Comparison of ENCODE assay signal across 16 cellular contexts in genomic region chr2:200877443-200877842, GRCh38. TPM values are rescaled to one million over a fixed set of nuclear protein-coding genes. Genes with fewer than 3 reads are reported as not detected.
DNase-seq lines count a peak whose midpoint lies in the region; ATAC-seq, FAIRE-seq and TF ChIP-seq lines count a peak whose summit lies in the region.
"Had no signal": no experiment of that assay in that cellular context is flagged by ENCODE, and none has a peak within 500 bp of the region (broad histone marks: within the 10 kb centered on the region; RNA-seq: fewer than 3 reads in every experiment).

No MANE protein-coding gene starts in this region.

- H3K4me3 ChIP-seq in HepG2 (replicated peaks in 1 of 3; ENCODE audit: insufficient read depth in 1 of 3, low read depth in 2 of 3, low read length in 3 of 3) (no peak overlapping the region), right lobe of liver (no peak overlapping the region), hepatocyte (no peak overlapping the region)
- H3K4me3 ChIP-seq: BLaER1 treated with 17β-estradiol and CSF1 and Interleukin-3, amounts not matched to agents 10 nM and 100 nM; GM12878; GM23248 had no signal

- BruUV-seq in HepG2 (replicated peaks; lab: Mats Ljungman, UMichigan), result no TSS peak

- no peak overlapping the region for H3K9ac ChIP-seq in HepG2 (ENCODE audit: insufficient read depth, low read depth, low read length)
- H3K9ac ChIP-seq: BLaER1 treated with 17β-estradiol and CSF1 and Interleukin-3, amounts not matched to agents 10 nM and 100 nM; GM23248 had no signal

- no peak for FAIRE-seq in HepG2 (lab: Jason Lieb, UNC)
- FAIRE-seq: GM12878, GM18507 had no signal

- H3K36me3 Mint-ChIP-seq in CD4-positive, alpha-beta T cell (ENCODE audit: low read depth), result peaks cover 90% of the 10 kb centered on the region

- H2AFZ ChIP-seq in HepG2 (ENCODE audit: low read length) (no peak overlapping the region), hepatocyte (no peak overlapping the region)
- H2AFZ ChIP-seq: GM23248 had no signal

- no peaks in the 10 kb centered on the region for H3K79me2 ChIP-seq in HepG2 (ENCODE audit: insufficient read depth, low read length)
- no peaks in the 10 kb centered on the region for H3K79me2 ChIP-seq in hepatocyte

- no peaks in the 10 kb centered on the region for H3K9me3 Mint-ChIP-seq in CD4-positive, alpha-beta T cell
- H3K9me3 Mint-ChIP-seq: CD4-positive, alpha-beta memory T cell; H9 had no signal

- TF ChIP-seq EP300 in HepG2 (IDR thresholded peaks at IDR 0.05; ENCODE audit: low read depth in 2 of 2, low read length in 2 of 2) (no peak), HepG2 (CRISPR knock-in tag; IDR thresholded peaks at IDR 0.05; ENCODE audit: borderline replicate concordance) (no peak)

- no peak for DNase-seq in HepG2 (ENCODE audit: low spot score)
- no peak for DNase-seq in right lobe of liver
- peak; percentile 39 to 69 for DNase-seq in erythroblast (lab: John Stamatoyannopoulos, UW)
- no peak for DNase-seq in left ventricle myocardium superior
- no peak for DNase-seq in hepatocyte (ENCODE audit: low spot score)
- DNase-seq in stimulated activated CD4-positive, alpha-beta T cell treated with anti-CD3 and anti-CD28 coated beads, Interleukin-4, amount 100 ng/mL, for 24 hours, result no peak
- no peak for DNase-seq in CD4-positive, alpha-beta T cell
- DNase-seq: ACHN; CD4-positive, alpha-beta memory T cell; DMS79; GM23248; H9; IMR-90 had no signal

- H3K9me2 ChIP-seq in hepatocyte (replicated peaks; ENCODE audit: insufficient read depth), result no peaks in the 10 kb centered on the region

- H4K20me1 ChIP-seq in HepG2 (ENCODE audit: insufficient read depth, low read length), result no peaks in the 10 kb centered on the region
- H4K20me1 ChIP-seq in hepatocyte (ENCODE audit: insufficient read depth, poor library complexity, severe bottlenecking), result no peaks in the 10 kb centered on the region
- H4K20me1 ChIP-seq: BLaER1 treated with 17β-estradiol and CSF1 and Interleukin-3, amounts not matched to agents 10 nM and 100 nM had no signal

- CTCF ChIA-PET in HepG2 (lab: Yijun Ruan, JAX; ENCODE audit: low intra/inter-chr PET ratio, low total read pairs), result no interaction called here
- CTCF ChIA-PET in CD4-positive, alpha-beta T cell (lab: Charles Lee), result interaction anchor here (1.3 kb wide), 1 partner anchor 24 kb away, joined by 3 read pairs; no protein-coding TSS in a partner anchor

- no peak overlapping the region for H3K27ac Mint-ChIP-seq in CD4-positive, alpha-beta T cell
- H3K27ac Mint-ChIP-seq: H9 had no signal

- ATAC-seq in HepG2 (no peak), right lobe of liver (no peak), left ventricle myocardium superior (peak; percentile 76)
- no peak for ATAC-seq in CD4-positive, alpha-beta T cell (ENCODE audit: poor library complexity)
- ATAC-seq: GM12878 had no signal

- no peak overlapping the region for H3K4me2 ChIP-seq in HepG2 (ENCODE audit: low read depth, low read length)
- H3K4me2 ChIP-seq in hepatocyte, result no peak overlapping the region
- H3K4me2 ChIP-seq: BLaER1 treated with 17β-estradiol and CSF1 and Interleukin-3, amounts not matched to agents 10 nM and 100 nM had no signal

- in situ Hi-C loops in HepG2 (cut with HindIII; ENCODE audit: extremely low pct_ligation_motif_present, low pct_unique_long_range_greater_than_20kb), result no loop called here

- intact Hi-C loops in HepG2 (cut with micrococcal nuclease; ENCODE audit: unreplicated experiment), result no loop called here
- intact Hi-C loops in right lobe of liver (cut with DNase I), result no loop called here
- intact Hi-C loops in left ventricle myocardium superior (cut with micrococcal nuclease), result no loop called here
- intact Hi-C loops in CD4-positive, alpha-beta T cell (cut with DNase I, micrococcal nuclease), result no loop called here

- peaks cover 27% of the 10 kb centered on the region for H3K4me1 ChIP-seq in HepG2 (ENCODE audit: insufficient read depth, low read length)
- no peaks in the 10 kb centered on the region for H3K4me1 ChIP-seq in right lobe of liver
- H3K4me1 ChIP-seq in hepatocyte (ENCODE audit: insufficient read depth), result no peaks in the 10 kb centered on the region

- TF ChIP-seq POLR2A in HepG2 (IDR thresholded peaks at IDR 0.05; ENCODE audit: insufficient read depth in 1 of 2, low read depth in 2 of 2, low read length in 2 of 2) (no peak), right lobe of liver (IDR thresholded peaks at IDR 0.05) (no peak), erythroblast (IDR thresholded peaks at IDR 0.05; ENCODE audit: low read length) (no peak)

- peak overlapping the region; percentile 26 for H3K27ac ChIP-seq in HepG2 (ENCODE audit: extremely low read length, insufficient read depth, low read length)
- H3K27ac ChIP-seq in right lobe of liver, result no peak overlapping the region
- H3K27ac ChIP-seq in hepatocyte, result no peak overlapping the region
- no peak overlapping the region for H3K27ac ChIP-seq in CD4-positive, alpha-beta T cell (ENCODE audit: low read depth, low read length)
- H3K27ac ChIP-seq: BLaER1 treated with 17β-estradiol and CSF1 and Interleukin-3, amounts not matched to agents 10 nM and 100 nM; GM23248 had no signal

- H3K4me3 Mint-ChIP-seq in CD4-positive, alpha-beta T cell, result no peak overlapping the region
- H3K4me3 Mint-ChIP-seq: CD4-positive, alpha-beta memory T cell; H9 had no signal

- H3K27me3 ChIP-seq in HepG2 (ENCODE audit: control insufficient read depth in 1 of 2, insufficient read depth in 2 of 2, low read length in 2 of 2) (no peaks in the 10 kb centered on the region; a peak in 1 of 5 replicates), right lobe of liver (no peaks in the 10 kb centered on the region), hepatocyte (no peaks in the 10 kb centered on the region)
- H3K27me3 ChIP-seq in CD4-positive, alpha-beta T cell (ENCODE audit: control insufficient read depth, insufficient read depth, low read length), result no peaks in the 10 kb centered on the region
- H3K27me3 ChIP-seq: BLaER1 treated with 17β-estradiol and CSF1 and Interleukin-3, amounts not matched to agents 10 nM and 100 nM had no signal

- POLR2A ChIA-PET in HepG2 (lab: Yijun Ruan, JAX), result interaction anchor here (0.7 to 1.5 kb wide), 6 partner anchors 11 to 239 kb away, joined by 3 to 12 read pairs (median 4); partner anchors contain the start of genes CFLAR, CLK1, NIF3L1 and PPIL3
- POLR2A ChIA-PET in CD4-positive, alpha-beta T cell (lab: Charles Lee), result interaction anchor here (0.9 to 1.0 kb wide), 2 partner anchors 13 to 192 kb away, joined by 3 to 5 read pairs; partner anchors contain the start of gene CLK1

- H3K36me3 ChIP-seq in HepG2 (replicated peaks in 1 of 2; ENCODE audit: control insufficient read depth in 1 of 2, insufficient read depth in 2 of 2, low read length in 2 of 2), result peaks cover 18 to 73% of the 10 kb centered on the region in 2 experiments
- peaks cover 0 to 62% (median 10%) of the 10 kb centered on the region in 4 donors for H3K36me3 ChIP-seq in right lobe of liver
- no peaks in the 10 kb centered on the region for H3K36me3 ChIP-seq in hepatocyte (replicated peaks; ENCODE audit: insufficient read depth, low read depth)

- H3K4me1 Mint-ChIP-seq in CD4-positive, alpha-beta T cell (ENCODE audit: low read depth), result peaks cover 7% of the 10 kb centered on the region
- H3K4me1 Mint-ChIP-seq: H9 had no signal

- H3K27me3 Mint-ChIP-seq in CD4-positive, alpha-beta T cell, result no peaks in the 10 kb centered on the region
- H3K27me3 Mint-ChIP-seq: CD4-positive, alpha-beta memory T cell had no signal

- no peak for TF ChIP-seq RAD21 in HepG2 (CRISPR knock-in tag; IDR thresholded peaks at IDR 0.05)

- no peak for TF ChIP-seq CTCF in HepG2 (CRISPR knock-in tag; IDR thresholded peaks at IDR 0.05)
- no peak for TF ChIP-seq CTCF in right lobe of liver (IDR thresholded peaks at IDR 0.05)
- TF ChIP-seq CTCF in hepatocyte (IDR thresholded peaks at IDR 0.05; ENCODE audit: poor library complexity), result no peak
- no peak for TF ChIP-seq CTCF in CD4-positive, alpha-beta T cell (IDR thresholded peaks at IDR 0.05)

- no peaks in the 10 kb centered on the region for H3K9me3 ChIP-seq in HepG2 (ENCODE audit: low read length)
- H3K9me3 ChIP-seq in right lobe of liver, result no peaks in the 10 kb centered on the region
- H3K9me3 ChIP-seq in hepatocyte (ENCODE audit: low read depth), result no peaks in the 10 kb centered on the region
- no peaks in the 10 kb centered on the region for H3K9me3 ChIP-seq in CD4-positive, alpha-beta T cell (ENCODE audit: control insufficient read depth, low read length)
- H3K9me3 ChIP-seq: BLaER1 treated with 17β-estradiol and CSF1 and Interleukin-3, amounts not matched to agents 10 nM and 100 nM had no signal

RNA-seq across cellular contexts. Expression of gene PPIL3, which starts 11.4 kb away (rescaled TPM):
- total RNA-seq in HepG2 (2016; rRNA removed; fragmentation: Illumina TruSeq; extraction: Trizol), result 98.7 and 126 TPM in 2 replicates
- 48.4 and 52.9 TPM in 2 replicates for total RNA-seq in HepG2 (2016; cell fraction: cytosol; rRNA removed; fragmentation: Illumina TruSeq; extraction: Trizol; ENCODE audit: low read depth)
- 84.1 and 125 TPM in 2 replicates for total RNA-seq in HepG2 (2016; cell fraction: insoluble cytoplasmic fraction; rRNA removed; fragmentation: Illumina TruSeq; extraction: Trizol)
- total RNA-seq in HepG2 (2016; cell fraction: membrane; rRNA removed; fragmentation: Illumina TruSeq; extraction: Trizol), result 78.2 and 94.7 TPM in 2 replicates
- 47.6 and 50.4 TPM in 2 replicates for total RNA-seq in HepG2 (2016; cell fraction: nucleus; rRNA removed; fragmentation: Illumina TruSeq; extraction: Trizol)
- polyA plus RNA-seq in HepG2 (2011; rRNA removed), result 81.8 and 107 TPM in 2 replicates
- polyA plus RNA-seq in HepG2 (2011; cell fraction: cytosol; rRNA removed), result 53.4 and 68.3 TPM in 2 replicates
- polyA plus RNA-seq in HepG2 (2011; cell fraction: nucleus; rRNA removed), result 46.2 and 54.3 TPM in 2 replicates
- polyA plus RNA-seq in HepG2 (2012), result 102 and 132 TPM in 2 replicates
- polyA plus RNA-seq in HepG2 (2016; cell fraction: cytosol; fragmentation: Illumina TruSeq; extraction: Trizol; ENCODE audit: low read depth), result 46.7 and 53.3 TPM in 2 replicates
- 143 and 147 TPM in 2 replicates for polyA plus RNA-seq in HepG2 (2016; cell fraction: insoluble cytoplasmic fraction; fragmentation: Illumina TruSeq; extraction: Trizol; ENCODE audit: low read depth)
- polyA plus RNA-seq in HepG2 (2016; cell fraction: membrane; fragmentation: Illumina TruSeq; extraction: Trizol; ENCODE audit: low read depth), result 79.9 and 84.5 TPM in 2 replicates
- polyA plus RNA-seq in HepG2 (2016; cell fraction: nucleus; fragmentation: Illumina TruSeq; extraction: Trizol; ENCODE audit: insufficient read depth, low read depth), result 90.6 and 109 TPM in 2 replicates
- 13.9 and 16.0 TPM in 2 replicates for polyA minus RNA-seq in HepG2 (2011; rRNA and poly(A)+ RNA removed; ENCODE audit: low replicate concordance)
- 25.3 and 29.8 TPM in 2 replicates for polyA minus RNA-seq in HepG2 (2011; cell fraction: cytosol; rRNA and poly(A)+ RNA removed)
- 35.9 and 56.9 TPM in 2 replicates for polyA minus RNA-seq in HepG2 (2011; cell fraction: nucleus; rRNA and poly(A)+ RNA removed)
- total RNA-seq in right lobe of liver, result 10 to 100 TPM; 10.4 to 21.3 (median 16.2) TPM
- total RNA-seq in left ventricle myocardium superior, result 23.2 TPM
- 56.6 and 59.0 TPM in 2 replicates for total RNA-seq in hepatocyte
- 23.0 and 26.4 TPM in 2 replicates for polyA plus RNA-seq in hepatocyte
- total RNA-seq in CD4-positive, alpha-beta T cell, result 10 to 100 TPM; 23.1 to 29.8 TPM

RNA-seq across cellular contexts. Expression of gene NIF3L1, which starts 11.7 kb away (rescaled TPM):
- 67.9 and 98.5 TPM in 2 replicates for total RNA-seq in HepG2 (2016; rRNA removed; fragmentation: Illumina TruSeq; extraction: Trizol)
- 23.3 and 24.5 TPM in 2 replicates for total RNA-seq in HepG2 (2016; cell fraction: cytosol; rRNA removed; fragmentation: Illumina TruSeq; extraction: Trizol; ENCODE audit: low read depth)
- total RNA-seq in HepG2 (2016; cell fraction: insoluble cytoplasmic fraction; rRNA removed; fragmentation: Illumina TruSeq; extraction: Trizol), result 69.4 and 101 TPM in 2 replicates
- total RNA-seq in HepG2 (2016; cell fraction: membrane; rRNA removed; fragmentation: Illumina TruSeq; extraction: Trizol), result 38.9 and 41.8 TPM in 2 replicates
- total RNA-seq in HepG2 (2016; cell fraction: nucleus; rRNA removed; fragmentation: Illumina TruSeq; extraction: Trizol), result 33.1 and 39.6 TPM in 2 replicates
- 55.1 and 75.2 TPM in 2 replicates for polyA plus RNA-seq in HepG2 (2011; rRNA removed)
- polyA plus RNA-seq in HepG2 (2011; cell fraction: cytosol; rRNA removed), result 54.9 and 60.1 TPM in 2 replicates
- 40.7 and 44.2 TPM in 2 replicates for polyA plus RNA-seq in HepG2 (2011; cell fraction: nucleus; rRNA removed)
- 21.5 and 30.3 TPM in 2 replicates for polyA plus RNA-seq in HepG2 (2012)
- polyA plus RNA-seq in HepG2 (2016; cell fraction: cytosol; fragmentation: Illumina TruSeq; extraction: Trizol; ENCODE audit: low read depth), result 8.6 and 9.7 TPM in 2 replicates
- polyA plus RNA-seq in HepG2 (2016; cell fraction: insoluble cytoplasmic fraction; fragmentation: Illumina TruSeq; extraction: Trizol; ENCODE audit: low read depth), result 84.9 and 85.4 TPM in 2 replicates
- polyA plus RNA-seq in HepG2 (2016; cell fraction: membrane; fragmentation: Illumina TruSeq; extraction: Trizol; ENCODE audit: low read depth), result 16.6 and 16.7 TPM in 2 replicates
- polyA plus RNA-seq in HepG2 (2016; cell fraction: nucleus; fragmentation: Illumina TruSeq; extraction: Trizol; ENCODE audit: insufficient read depth, low read depth), result 50.4 and 53.5 TPM in 2 replicates
- 57.1 and 72.0 TPM in 2 replicates for polyA minus RNA-seq in HepG2 (2011; rRNA and poly(A)+ RNA removed; ENCODE audit: low replicate concordance)
- 24.0 and 28.5 TPM in 2 replicates for polyA minus RNA-seq in HepG2 (2011; cell fraction: cytosol; rRNA and poly(A)+ RNA removed)
- polyA minus RNA-seq in HepG2 (2011; cell fraction: nucleus; rRNA and poly(A)+ RNA removed), result 33.3 and 35.7 TPM in 2 replicates
- total RNA-seq in right lobe of liver, result 10 to 100 TPM in 4 of 6 experiments, 1 to 10 TPM in 2; 9.5 to 23.7 (median 11.3) TPM
- 16.9 TPM for total RNA-seq in left ventricle myocardium superior
- 17.3 and 23.7 TPM in 2 replicates for total RNA-seq in hepatocyte
- polyA plus RNA-seq in hepatocyte, result 14.0 and 17.0 TPM in 2 replicates
- 1 to 10 TPM; 6.1 to 6.7 TPM for total RNA-seq in CD4-positive, alpha-beta T cell

RNA-seq across cellular contexts. Expression of gene CLK1, which starts 13.0 kb away (rescaled TPM):
- total RNA-seq in HepG2 (2016; rRNA removed; fragmentation: Illumina TruSeq; extraction: Trizol), result 35.2 and 66.6 TPM in 2 replicates
- 24.5 and 24.8 TPM in 2 replicates for total RNA-seq in HepG2 (2016; cell fraction: cytosol; rRNA removed; fragmentation: Illumina TruSeq; extraction: Trizol; ENCODE audit: low read depth)
- 38.2 and 62.5 TPM in 2 replicates for total RNA-seq in HepG2 (2016; cell fraction: insoluble cytoplasmic fraction; rRNA removed; fragmentation: Illumina TruSeq; extraction: Trizol)
- total RNA-seq in HepG2 (2016; cell fraction: membrane; rRNA removed; fragmentation: Illumina TruSeq; extraction: Trizol), result 27.1 and 28.3 TPM in 2 replicates
- total RNA-seq in HepG2 (2016; cell fraction: nucleus; rRNA removed; fragmentation: Illumina TruSeq; extraction: Trizol), result 117 and 137 TPM in 2 replicates
- 82.4 and 101 TPM in 2 replicates for polyA plus RNA-seq in HepG2 (2011; rRNA removed)
- polyA plus RNA-seq in HepG2 (2011; cell fraction: cytosol; rRNA removed), result 18.7 and 25.0 TPM in 2 replicates
- 155 and 182 TPM in 2 replicates for polyA plus RNA-seq in HepG2 (2011; cell fraction: nucleus; rRNA removed)
- 136 and 141 TPM in 2 replicates for polyA plus RNA-seq in HepG2 (2012)
- polyA plus RNA-seq in HepG2 (2016; cell fraction: cytosol; fragmentation: Illumina TruSeq; extraction: Trizol; ENCODE audit: low read depth), result 8.7 and 11.4 TPM in 2 replicates
- 24.0 and 27.5 TPM in 2 replicates for polyA plus RNA-seq in HepG2 (2016; cell fraction: insoluble cytoplasmic fraction; fragmentation: Illumina TruSeq; extraction: Trizol; ENCODE audit: low read depth)
- polyA plus RNA-seq in HepG2 (2016; cell fraction: membrane; fragmentation: Illumina TruSeq; extraction: Trizol; ENCODE audit: low read depth), result 9.9 and 12.7 TPM in 2 replicates
- polyA plus RNA-seq in HepG2 (2016; cell fraction: nucleus; fragmentation: Illumina TruSeq; extraction: Trizol; ENCODE audit: insufficient read depth, low read depth), result 168 and 170 TPM in 2 replicates
- polyA minus RNA-seq in HepG2 (2011; rRNA and poly(A)+ RNA removed; ENCODE audit: low replicate concordance), result 12.6 and 13.7 TPM in 2 replicates
- 20.6 and 23.8 TPM in 2 replicates for polyA minus RNA-seq in HepG2 (2011; cell fraction: cytosol; rRNA and poly(A)+ RNA removed)
- polyA minus RNA-seq in HepG2 (2011; cell fraction: nucleus; rRNA and poly(A)+ RNA removed), result 238 and 270 TPM in 2 replicates
- total RNA-seq in right lobe of liver, result 10 to 100 TPM; 29.9 to 81.5 (median 36.7) TPM
- 54.9 TPM for total RNA-seq in left ventricle myocardium superior
- total RNA-seq in hepatocyte, result 82.2 and 98.4 TPM in 2 replicates
- polyA plus RNA-seq in hepatocyte, result 51.0 and 61.6 TPM in 2 replicates
- 1,000 to 10,000 TPM; 1,228 to 1,235 TPM for total RNA-seq in CD4-positive, alpha-beta T cell

Comparison
In these comparisons a context has a peak if more than half of its experiments do, and no peak if none do; other contexts are left out.
1. DNase-seq: peak in erythroblast (2 of 2); none in HepG2 (single experiment), right lobe of liver (0 of 3), left ventricle myocardium superior (single experiment), hepatocyte (single experiment), stimulated activated CD4-positive, alpha-beta T cell treated with anti-CD3 and anti-CD28 coated beads, Interleukin-4, amount 100 ng/mL, for 24 hours (single experiment) and CD4-positive, alpha-beta T cell (0 of 10).
2. RNA of gene CLK1, which starts 13.0 kb away (total RNA-seq): 1,228 to 1,235 TPM in CD4-positive, alpha-beta T cell; 82.2 to 98.4 TPM in hepatocyte, 24.5 to 137 TPM in HepG2, 54.9 TPM in left ventricle myocardium superior (single experiment) and 29.9 to 81.5 TPM in right lobe of liver; every median in the first group is over 4 times any median in the second.